1 cellular context compared by ENCODE assay signal in the genomic region with DNA sequence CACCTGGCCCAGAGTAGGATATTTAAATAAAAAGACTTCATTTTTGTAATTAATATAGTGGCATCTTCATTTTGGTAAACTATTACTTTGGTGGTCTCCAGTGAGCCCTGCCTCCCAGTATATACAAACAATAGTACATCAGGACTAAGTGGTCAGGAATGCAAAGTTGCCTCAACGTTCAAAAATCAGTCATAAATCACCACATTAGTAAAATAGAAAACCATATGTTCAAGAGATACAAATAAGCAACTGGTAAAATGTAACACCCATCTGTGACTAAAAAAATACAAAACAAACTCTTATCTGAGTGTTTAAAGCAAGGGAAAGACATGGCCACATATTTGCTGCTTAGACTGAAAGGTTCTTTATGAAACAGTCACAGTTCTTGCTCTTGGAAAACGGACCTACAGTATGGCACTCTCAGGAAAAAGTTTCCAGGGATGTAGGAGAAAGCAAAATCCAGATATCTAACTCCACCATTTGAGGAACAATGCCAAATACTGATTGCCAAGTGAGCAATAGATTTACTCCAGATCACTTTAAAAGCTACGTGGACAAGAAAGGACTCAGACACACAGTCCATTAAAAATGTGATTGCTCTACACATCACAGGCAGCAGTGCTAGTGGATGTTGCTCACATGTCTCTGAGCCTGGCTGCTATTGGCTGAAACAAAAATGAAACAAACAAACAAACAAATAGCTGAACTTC.
TF ChIP-seq lines count a peak whose summit lies in the region.

No MANE protein-coding gene starts in this region.

TF ChIP-seq in SK-N-SH, 30 proteins besides CTCF, POLR2A, EP300 and RAD21 (continued from another document):
- TF ChIP-seq, protein P1, sequence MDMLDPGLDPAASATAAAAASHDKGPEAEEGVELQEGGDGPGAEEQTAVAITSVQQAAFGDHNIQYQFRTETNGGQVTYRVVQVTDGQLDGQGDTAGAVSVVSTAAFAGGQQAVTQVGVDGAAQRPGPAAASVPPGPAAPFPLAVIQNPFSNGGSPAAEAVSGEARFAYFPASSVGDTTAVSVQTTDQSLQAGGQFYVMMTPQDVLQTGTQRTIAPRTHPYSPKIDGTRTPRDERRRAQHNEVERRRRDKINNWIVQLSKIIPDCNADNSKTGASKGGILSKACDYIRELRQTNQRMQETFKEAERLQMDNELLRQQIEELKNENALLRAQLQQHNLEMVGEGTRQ (IDR thresholded peaks at IDR 0.05; ENCODE audit: borderline replicate concordance, low read depth, low read length), result peak; percentile 45; the same call in 1 of the 2 replicates
- TF ChIP-seq, protein P2, sequence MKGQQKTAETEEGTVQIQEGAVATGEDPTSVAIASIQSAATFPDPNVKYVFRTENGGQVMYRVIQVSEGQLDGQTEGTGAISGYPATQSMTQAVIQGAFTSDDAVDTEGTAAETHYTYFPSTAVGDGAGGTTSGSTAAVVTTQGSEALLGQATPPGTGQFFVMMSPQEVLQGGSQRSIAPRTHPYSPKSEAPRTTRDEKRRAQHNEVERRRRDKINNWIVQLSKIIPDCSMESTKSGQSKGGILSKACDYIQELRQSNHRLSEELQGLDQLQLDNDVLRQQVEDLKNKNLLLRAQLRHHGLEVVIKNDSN (IDR thresholded peaks at IDR 0.05; ENCODE audit: borderline replicate concordance, low read depth), result peak; percentile 65; the same call in 1 of the 2 replicates
- TF ChIP-seq RCOR1 (IDR thresholded peaks at IDR 0.05; ENCODE audit: low read length), result peak; percentile 42; the same call in 1 of the 2 replicates
- no peak for TF ChIP-seq TAF1 (IDR thresholded peaks at IDR 0.05; ENCODE audit: borderline replicate concordance, low read depth, low read length)
- TF ChIP-seq NFIC (IDR thresholded peaks at IDR 0.05; ENCODE audit: borderline replicate concordance), result peak; percentile 57; the same call in 1 of the 2 replicates
- 0 out of 2 replicates have a peak, but pooled peaks have one; percentile 7 for TF ChIP-seq GATA2 (CRISPR knock-in tag; IDR thresholded peaks at IDR 0.05)
- TF ChIP-seq, protein P3, sequence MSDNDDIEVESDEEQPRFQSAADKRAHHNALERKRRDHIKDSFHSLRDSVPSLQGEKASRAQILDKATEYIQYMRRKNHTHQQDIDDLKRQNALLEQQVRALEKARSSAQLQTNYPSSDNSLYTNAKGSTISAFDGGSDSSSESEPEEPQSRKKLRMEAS (IDR thresholded peaks at IDR 0.05; ENCODE audit: low read depth), result no peak
